ENCODE assay signal across 2 cellular contexts in the genomic region with DNA sequence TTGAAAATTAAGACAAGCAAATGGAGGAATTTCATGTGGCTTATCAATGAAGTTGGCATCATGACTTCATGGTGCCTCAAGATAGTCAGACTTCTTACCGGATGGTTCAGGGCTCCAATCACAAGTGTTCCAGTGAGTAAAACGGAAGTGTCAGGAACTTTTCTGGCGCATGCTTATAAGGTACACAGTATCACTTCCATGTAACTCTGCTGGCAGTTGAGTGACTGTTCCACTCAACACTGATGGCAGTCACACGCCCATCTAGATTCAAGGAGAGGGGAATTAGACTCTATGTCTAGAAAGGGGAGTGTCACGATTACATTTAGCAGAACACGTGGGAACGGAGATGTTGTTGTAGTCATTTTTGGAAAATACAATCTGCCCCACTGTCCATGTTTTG.
TF ChIP-seq lines count a peak whose summit lies in the region.

No MANE protein-coding gene starts in this region.

TF ChIP-seq in A549, 52 proteins besides CTCF, POLR2A, EP300 and RAD21 (continued from another document):
- TF ChIP-seq RNF2 (IDR thresholded peaks at IDR 0.05; ENCODE audit: borderline replicate concordance, low read depth) (no peak), E2F6 (IDR thresholded peaks at IDR 0.05; ENCODE audit: borderline replicate concordance, low read depth) (no peak), CEBPB (IDR thresholded peaks at IDR 0.05) (no peak)

TF ChIP-seq in WTC11, 78 proteins besides CTCF, POLR2A, EP300 and RAD21 (continued from another document):
- no peak for TF ChIP-seq MLX (CRISPR knock-in tag; IDR thresholded peaks at IDR 0.05)
- TF ChIP-seq, protein P1, sequence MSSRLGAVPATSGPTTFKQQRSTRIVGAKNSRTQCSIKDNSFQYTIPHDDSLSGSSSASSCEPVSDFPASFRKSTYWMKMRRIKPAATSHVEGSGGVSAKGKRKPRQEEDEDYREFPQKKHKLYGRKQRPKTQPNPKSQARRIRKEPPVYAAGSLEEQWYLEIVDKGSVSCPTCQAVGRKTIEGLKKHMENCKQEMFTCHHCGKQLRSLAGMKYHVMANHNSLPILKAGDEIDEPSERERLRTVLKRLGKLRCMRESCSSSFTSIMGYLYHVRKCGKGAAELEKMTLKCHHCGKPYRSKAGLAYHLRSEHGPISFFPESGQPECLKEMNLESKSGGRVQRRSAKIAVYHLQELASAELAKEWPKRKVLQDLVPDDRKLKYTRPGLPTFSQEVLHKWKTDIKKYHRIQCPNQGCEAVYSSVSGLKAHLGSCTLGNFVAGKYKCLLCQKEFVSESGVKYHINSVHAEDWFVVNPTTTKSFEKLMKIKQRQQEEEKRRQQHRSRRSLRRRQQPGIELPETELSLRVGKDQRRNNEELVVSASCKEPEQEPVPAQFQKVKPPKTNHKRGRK (CRISPR knock-in tag; IDR thresholded peaks at IDR 0.05; ENCODE audit: borderline replicate concordance), result no peak
- TF ChIP-seq, protein P2, sequence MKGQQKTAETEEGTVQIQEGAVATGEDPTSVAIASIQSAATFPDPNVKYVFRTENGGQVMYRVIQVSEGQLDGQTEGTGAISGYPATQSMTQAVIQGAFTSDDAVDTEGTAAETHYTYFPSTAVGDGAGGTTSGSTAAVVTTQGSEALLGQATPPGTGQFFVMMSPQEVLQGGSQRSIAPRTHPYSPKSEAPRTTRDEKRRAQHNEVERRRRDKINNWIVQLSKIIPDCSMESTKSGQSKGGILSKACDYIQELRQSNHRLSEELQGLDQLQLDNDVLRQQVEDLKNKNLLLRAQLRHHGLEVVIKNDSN (CRISPR knock-in tag; IDR thresholded peaks at IDR 0.05), result no peak
